8 cellular contexts compared by ENCODE assay signal in genomic region chr5:177371120-177371537, GRCh38. TPM values are rescaled to one million over a fixed set of nuclear protein-coding genes. Genes with fewer than 3 reads are reported as not detected.
DNase-seq lines count a peak whose midpoint lies in the region; ATAC-seq and TF ChIP-seq lines count a peak whose summit lies in the region.

No MANE protein-coding gene starts in this region.

- DNase-seq in CD4-positive, alpha-beta T cell = no peak
- no peak for DNase-seq in PC-9
- no peak for DNase-seq in epithelial cell of prostate (ENCODE audit: low read depth, low spot score)
- no peak for DNase-seq in osteocyte (ENCODE audit: extremely low spot score, unreplicated experiment)
- DNase-seq in NCI-H446 treated with DMSO at 0.1 percent for 48 hours (lab: John Stamatoyannopoulos, UW) = no peak
- no peak for DNase-seq in activated effector memory CD4-positive, alpha-beta T cell treated with anti-CD3 and anti-CD28 coated beads, Interleukin-2, amount 50 U/mL, for 16 hours
- no peak for DNase-seq in stimulated activated CD8-positive, alpha-beta memory T cell treated with anti-CD3 and anti-CD28 coated beads, Interleukin-4, amount 100 ng/mL, for 48 hours

- CTCF ChIA-PET in CD4-positive, alpha-beta T cell (lab: Charles Lee) = interaction anchor here (1.0 to 6.2 kb wide), 12 partner anchors 8 to 84 kb away, joined by 3 to 60 read pairs (median 4); partner anchors contain the start of genes LMAN2 and RGS14
- CTCF ChIA-PET in PC-9 (lab: Charles Lee) = interaction anchor here (0.6 to 2.0 kb wide), 16 partner anchors 8 to 809 kb away, joined by 3 to 42 read pairs (median 6); partner anchors contain the start of genes GRK6 and LMAN2

- no peaks in the 10 kb centered on the region for H3K9me2 ChIP-seq in PC-9 (ENCODE audit: insufficient read depth)

- peak overlapping the region; percentile 54; the same call in 1 of the 2 replicates for H3K4me3 ChIP-seq in PC-9

- no TSS peak for BruUV-seq in PC-9 (replicated peaks; lab: Mats Ljungman, UMichigan)

- intact Hi-C loops in CD4-positive, alpha-beta T cell (cut with DNase I, micrococcal nuclease) = loop anchor here in 1 of 2 experiments (2.0 kb wide), 1 partner anchor 32 kb away; no protein-coding TSS in a partner anchor
- intact Hi-C loops in PC-9 (cut with micrococcal nuclease; ENCODE audit: unreplicated experiment) = no loop called here

- no peaks in the 10 kb centered on the region for H3K27me3 Mint-ChIP-seq in CD4-positive, alpha-beta T cell
- H3K27me3 Mint-ChIP-seq in osteocyte (ENCODE audit: unreplicated experiment) = no peaks in the 10 kb centered on the region

- peaks cover 64% of the 10 kb centered on the region for H3K36me3 Mint-ChIP-seq in CD4-positive, alpha-beta T cell (ENCODE audit: low read depth)
- no peaks in the 10 kb centered on the region for H3K36me3 Mint-ChIP-seq in osteocyte (ENCODE audit: unreplicated experiment)

- no peaks in the 10 kb centered on the region for H4K20me1 ChIP-seq in PC-9 (ENCODE audit: insufficient read depth)

- H3K9me3 Mint-ChIP-seq in CD4-positive, alpha-beta T cell = no peaks in the 10 kb centered on the region
- H3K9me3 Mint-ChIP-seq in osteocyte (ENCODE audit: unreplicated experiment) = no peaks in the 10 kb centered on the region

- no peak for TF ChIP-seq CTCF in CD4-positive, alpha-beta T cell (IDR thresholded peaks at IDR 0.05)
- TF ChIP-seq CTCF in PC-9 (conservative IDR thresholded peaks at IDR 0.05) (no peak), osteocyte (IDR thresholded peaks at IDR 0.05) (no peak)

- peak overlapping the region; percentile 94 for H3K4me2 ChIP-seq in PC-9

- peak overlapping the region; percentile 65 for H3K4me3 Mint-ChIP-seq in CD4-positive, alpha-beta T cell
- peak overlapping the region; percentile 58 for H3K4me3 Mint-ChIP-seq in osteocyte (ENCODE audit: unreplicated experiment)

- no peaks in the 10 kb centered on the region for H3K79me2 ChIP-seq in PC-9 (ENCODE audit: low read depth)

- peak overlapping the region; percentile 56 for H3K27ac Mint-ChIP-seq in CD4-positive, alpha-beta T cell
- no peak overlapping the region for H3K27ac Mint-ChIP-seq in osteocyte (ENCODE audit: unreplicated experiment)

- peaks cover 69% of the 10 kb centered on the region for H3K4me1 Mint-ChIP-seq in CD4-positive, alpha-beta T cell (ENCODE audit: low read depth)
- peaks cover 16% of the 10 kb centered on the region for H3K4me1 Mint-ChIP-seq in osteocyte (ENCODE audit: unreplicated experiment)

- H2AFZ ChIP-seq in PC-9 = peak overlapping the region; percentile 85

- no peaks in the 10 kb centered on the region for H3K27me3 ChIP-seq in CD4-positive, alpha-beta T cell (ENCODE audit: control insufficient read depth, insufficient read depth, low read length)
- no peaks in the 10 kb centered on the region for H3K27me3 ChIP-seq in PC-9 (ENCODE audit: insufficient read depth, low read depth)

- POLR2A ChIA-PET in CD4-positive, alpha-beta T cell (lab: Charles Lee) = interaction anchor here (0.9 to 6.4 kb wide), 9 partner anchors 12 to 84 kb away, joined by 3 to 51 read pairs (median 12); partner anchors contain the start of genes GRK6, LMAN2 and RGS14
- POLR2A ChIA-PET in PC-9 (lab: Charles Lee; ENCODE audit: unreplicated experiment) = interaction anchor here (0.6 to 1.1 kb wide), 7 partner anchors 19 to 707 kb away, joined by 3 to 16 read pairs (median 6); no protein-coding TSS in a partner anchor

- ATAC-seq in CD4-positive, alpha-beta T cell (ENCODE audit: poor library complexity) = no peak
- ATAC-seq in GM19397 (IDR thresholded peaks at IDR 0.05; ENCODE audit: unreplicated experiment) = no peak

- no peaks in the 10 kb centered on the region for H3K36me3 ChIP-seq in PC-9 (ENCODE audit: low read depth)

- no peaks in the 10 kb centered on the region for H3K9me3 ChIP-seq in CD4-positive, alpha-beta T cell (ENCODE audit: control insufficient read depth, low read length)
- H3K9me3 ChIP-seq in PC-9 (ENCODE audit: insufficient read depth, low read depth) = no peaks in the 10 kb centered on the region

- peaks cover 10% of the 10 kb centered on the region; the same call in 1 of the 2 replicates for H3F3A ChIP-seq in PC-9 (ENCODE audit: insufficient read depth, low read depth)

- peak overlapping the region; percentile 73 for H3K27ac ChIP-seq in CD4-positive, alpha-beta T cell (ENCODE audit: low read depth, low read length)
- no peak overlapping the region for H3K27ac ChIP-seq in PC-9
- peak overlapping the region; percentile 50 for H3K27ac ChIP-seq in epithelial cell of prostate

- H3K4me1 ChIP-seq in PC-9 (replicated peaks; ENCODE audit: insufficient read depth) = peaks cover 11% of the 10 kb centered on the region

RNA-seq across cellular contexts. Expression of gene SLC34A1, which starts 13.1 kb away (rescaled TPM):
- total RNA-seq in CD4-positive, alpha-beta T cell = not detected
- total RNA-seq in PC-9 (2021) = 0.28 TPM in 1 of 2 replicates, not detected in the other
- not detected in 2 replicates for total RNA-seq in osteocyte

RNA-seq across cellular contexts. Expression of gene RGS14, which starts 13.4 kb away (rescaled TPM):
- total RNA-seq in CD4-positive, alpha-beta T cell = 10 to 100 TPM; 34.7 to 35.3 TPM
- 11.9 and 13.6 TPM in 2 replicates for total RNA-seq in PC-9 (2021)
- 6.2 and 7.4 TPM in 2 replicates for total RNA-seq in osteocyte

RNA-seq across cellular contexts. Expression of gene LMAN2, which starts 19.7 kb away (rescaled TPM):
- total RNA-seq in CD4-positive, alpha-beta T cell = 10 to 100 TPM; 54.5 to 55.6 TPM
- total RNA-seq in PC-9 (2021) (129 and 153 TPM in 2 replicates), osteocyte (102 and 109 TPM in 2 replicates)

RNA-seq across cellular contexts. Expression of gene PFN3, which starts 29.3 kb away (rescaled TPM):
- total RNA-seq in CD4-positive, alpha-beta T cell = not detected
- total RNA-seq in PC-9 (2021) (not detected in 2 replicates), osteocyte (not detected in 2 replicates)

RNA-seq across cellular contexts. Expression of gene F12, which starts 38.2 kb away (rescaled TPM):
- under 1 TPM; 0.20 to 0.60 TPM for total RNA-seq in CD4-positive, alpha-beta T cell
- total RNA-seq in PC-9 (2021) (14.5 and 17.0 TPM in 2 replicates), osteocyte (1.0 and 1.5 TPM in 2 replicates)
